ENCODE assay signal across 31 cellular contexts in genomic region chr7:128954150-128954549, GRCh38. TPM values are rescaled to one million over a fixed set of nuclear protein-coding genes. Genes with fewer than 3 reads are reported as not detected.
DNase-seq lines count a peak whose midpoint lies in the region; ATAC-seq and TF ChIP-seq lines count a peak whose summit lies in the region.
"Had no signal": no experiment of that assay in that cellular context is flagged by ENCODE, and none has a peak within 500 bp of the region (broad histone marks: within the 10 kb centered on the region; RNA-seq: fewer than 3 reads in every experiment).

No MANE protein-coding gene starts in this region.

- H3K36me3 Mint-ChIP-seq in activated naive CD4-positive, alpha-beta T cell treated with anti-CD3 and anti-CD28 coated beads, Interleukin-2, amount 50 U/mL, for 24 hours: peaks cover 13% of the 10 kb centered on the region
- peaks cover 99% of the 10 kb centered on the region for H3K36me3 Mint-ChIP-seq in activated T-helper 17 cell treated with anti-CD3 and anti-CD28 coated beads, Interleukin-2, amount 50 U/mL, for 72 hours (ENCODE audit: low read depth)
- peaks cover 62 to 75% of the 10 kb centered on the region in 2 donors for H3K36me3 Mint-ChIP-seq in stimulated activated naive B cell treated with anti-CD40 and anti-IgM and Interleukin-4, amounts not matched to agents 10 μg/mL and 1 μg/mL and 100 μg/mL, for 72 hours

- H3K4me3 ChIP-seq in BE2C (ENCODE audit: low read depth, low read length) (no peak overlapping the region), brain microvascular endothelial cell (ENCODE audit: low read depth, low read length) (no peak overlapping the region)
- H3K4me3 ChIP-seq: adrenal gland, heart left ventricle, psoas muscle, transverse colon had no signal

- no peaks in the 10 kb centered on the region for H3K9me3 ChIP-seq in BE2C
- H3K9me3 ChIP-seq: adrenal gland, heart left ventricle, psoas muscle, transverse colon had no signal

- no peak for DNase-seq in activated naive CD4-positive, alpha-beta T cell (lab: John Stamatoyannopoulos, UW)
- no peak for DNase-seq in stimulated activated naive B cell treated with anti-CD40 and anti-IgM and Interleukin-4, amounts not matched to agents 10 μg/mL and 1 μg/mL and 100 μg/mL, for 72 hours
- DNase-seq in dermis blood vessel endothelial cell (no peak), BE2C (no peak), brain microvascular endothelial cell (no peak)
- DNase-seq: ACHN; activated naive CD4-positive, alpha-beta T cell treated with anti-CD3 and anti-CD28 coated beads for 36 hours; adrenal gland; foreskin melanocyte; heart left ventricle; kidney; midbrain; naive thymus-derived CD4-positive, alpha-beta T cell; NCI-H1092 treated with DMSO at 0.1 percent for 48 hours; NCI-H187 treated with DMSO at 0.1 percent for 48 hours; NCI-H2171; nucleus accumbens; psoas muscle; stimulated activated CD4-positive, alpha-beta T cell treated with anti-CD3 and anti-CD28 coated beads, Interleukin-12 subunit alpha, Interleukin-12 subunit beta, amount 100 ng/mL, for 4 hours; stimulated activated CD4-positive, alpha-beta T cell treated with anti-CD3 and anti-CD28 coated beads, Interleukin-2, amount 100 ng/mL, for 48 hours; T-helper 1 cell; transverse colon had no signal

- no peaks in the 10 kb centered on the region for H3K27me3 ChIP-seq in BE2C
- no peaks in the 10 kb centered on the region for H3K27me3 ChIP-seq in brain microvascular endothelial cell (replicated peaks)
- H3K27me3 ChIP-seq: adrenal gland, heart left ventricle, transverse colon had no signal

- H3K4me3 Mint-ChIP-seq in activated naive CD4-positive, alpha-beta T cell treated with anti-CD3 and anti-CD28 coated beads, Interleukin-2, amount 50 U/mL, for 24 hours: no peak overlapping the region
- no peak overlapping the region for H3K4me3 Mint-ChIP-seq in activated T-helper 17 cell treated with anti-CD3 and anti-CD28 coated beads, Interleukin-2, amount 50 U/mL, for 72 hours
- peak overlapping the region in 1 of 2 donors; percentile 52 for H3K4me3 Mint-ChIP-seq in stimulated activated naive B cell treated with anti-CD40 and anti-IgM and Interleukin-4, amounts not matched to agents 10 μg/mL and 1 μg/mL and 100 μg/mL, for 72 hours
- H3K4me3 Mint-ChIP-seq: activated naive CD4-positive, alpha-beta T cell treated with anti-CD3 and anti-CD28 coated beads for 36 hours; naive thymus-derived CD4-positive, alpha-beta T cell had no signal

- TF ChIP-seq CTCF in BE2C (IDR thresholded peaks at IDR 0.05; ENCODE audit: low read depth, low read length): no peak
- TF ChIP-seq CTCF in brain microvascular endothelial cell (IDR thresholded peaks at IDR 0.05; ENCODE audit: low read depth, low read length, missing control alignments): no peak

- H3K27ac ChIP-seq in brain microvascular endothelial cell: no peak overlapping the region
- H3K27ac ChIP-seq: adrenal gland, heart left ventricle, psoas muscle, transverse colon had no signal

- peak overlapping the region; percentile 41 for H3K27ac Mint-ChIP-seq in activated naive CD4-positive, alpha-beta T cell treated with anti-CD3 and anti-CD28 coated beads, Interleukin-2, amount 50 U/mL, for 24 hours
- H3K27ac Mint-ChIP-seq in activated T-helper 17 cell treated with anti-CD3 and anti-CD28 coated beads, Interleukin-2, amount 50 U/mL, for 72 hours: peak overlapping the region; percentile 59
- peak overlapping the region; percentile 95 for H3K27ac Mint-ChIP-seq in stimulated activated naive B cell treated with anti-CD40 and anti-IgM and Interleukin-4, amounts not matched to agents 10 μg/mL and 1 μg/mL and 100 μg/mL, for 72 hours

- in situ Hi-C loops in brain microvascular endothelial cell (cut with HindIII; ENCODE audit: low pct_ligation_motif_present, low sequenced_read_pairs): no loop called here

- H3K36me3 ChIP-seq in BE2C (peaks cover 44% of the 10 kb centered on the region), brain microvascular endothelial cell (replicated peaks) (peaks cover 39% of the 10 kb centered on the region)

- H3K4me1 ChIP-seq in BE2C: peaks cover 14% of the 10 kb centered on the region
- H3K4me1 ChIP-seq: adrenal gland, psoas muscle, transverse colon had no signal

- no peaks in the 10 kb centered on the region for H3K9me3 Mint-ChIP-seq in activated naive CD4-positive, alpha-beta T cell treated with anti-CD3 and anti-CD28 coated beads, Interleukin-2, amount 50 U/mL, for 24 hours
- no peaks in the 10 kb centered on the region for H3K9me3 Mint-ChIP-seq in activated T-helper 17 cell treated with anti-CD3 and anti-CD28 coated beads, Interleukin-2, amount 50 U/mL, for 72 hours
- H3K9me3 Mint-ChIP-seq in stimulated activated naive B cell treated with anti-CD40 and anti-IgM and Interleukin-4, amounts not matched to agents 10 μg/mL and 1 μg/mL and 100 μg/mL, for 72 hours: no peaks in the 10 kb centered on the region
- H3K9me3 Mint-ChIP-seq: activated naive CD4-positive, alpha-beta T cell treated with anti-CD3 and anti-CD28 coated beads for 36 hours; naive thymus-derived CD4-positive, alpha-beta T cell had no signal

- peaks cover under 1% of the 10 kb centered on the region for H3K4me1 Mint-ChIP-seq in activated naive CD4-positive, alpha-beta T cell treated with anti-CD3 and anti-CD28 coated beads, Interleukin-2, amount 50 U/mL, for 24 hours
- H3K4me1 Mint-ChIP-seq in activated T-helper 17 cell treated with anti-CD3 and anti-CD28 coated beads, Interleukin-2, amount 50 U/mL, for 72 hours: peaks cover 6% of the 10 kb centered on the region
- H3K4me1 Mint-ChIP-seq in stimulated activated naive B cell treated with anti-CD40 and anti-IgM and Interleukin-4, amounts not matched to agents 10 μg/mL and 1 μg/mL and 100 μg/mL, for 72 hours: peaks cover 31 to 67% of the 10 kb centered on the region in 2 donors

- H3K27me3 Mint-ChIP-seq in activated naive CD4-positive, alpha-beta T cell treated with anti-CD3 and anti-CD28 coated beads, Interleukin-2, amount 50 U/mL, for 24 hours: no peaks in the 10 kb centered on the region
- H3K27me3 Mint-ChIP-seq in activated T-helper 17 cell treated with anti-CD3 and anti-CD28 coated beads, Interleukin-2, amount 50 U/mL, for 72 hours: no peaks in the 10 kb centered on the region
- no peaks in the 10 kb centered on the region for H3K27me3 Mint-ChIP-seq in stimulated activated naive B cell treated with anti-CD40 and anti-IgM and Interleukin-4, amounts not matched to agents 10 μg/mL and 1 μg/mL and 100 μg/mL, for 72 hours
- H3K27me3 Mint-ChIP-seq: naive thymus-derived CD4-positive, alpha-beta T cell had no signal

- peak; percentile 19 for ATAC-seq in HG03045 (IDR thresholded peaks at IDR 0.05; ENCODE audit: unreplicated experiment)
- peak; percentile 75 for ATAC-seq in activated T-helper 17 cell treated with anti-CD3 and anti-CD28 coated beads, Interleukin-2, amount 50 U/mL, for 72 hours (replicated peaks)
- ATAC-seq in stimulated activated naive B cell treated with anti-CD40 and anti-IgM and Interleukin-4, amounts not matched to agents 10 μg/mL and 1 μg/mL and 100 μg/mL, for 72 hours (replicated peaks): peak; percentile 33 to 42
- ATAC-seq: activated CD4-positive, CD25-positive, alpha-beta regulatory T cell treated with anti-CD3 and anti-CD28 coated beads, Interleukin-2, amount 50 U/mL, for 24 hours; HCT116; heart left ventricle; naive thymus-derived CD4-positive, alpha-beta T cell; psoas muscle; sciatic nerve had no signal

RNA-seq across cellular contexts. Expression of gene IRF5, which starts 16.4 kb away (rescaled TPM):
- total RNA-seq in activated T-helper 17 cell treated with anti-CD3 and anti-CD28 coated beads, Interleukin-2, amount 50 U/mL, for 72 hours: 10 to 100 TPM; 22.5 to 25.4 TPM
- total RNA-seq in dermis blood vessel endothelial cell: 0.09 and 0.17 TPM in 2 replicates
- 1.1 TPM for polyA plus RNA-seq in BE2C (2012; ENCODE audit: insufficient read depth, insufficient read length, low read depth)

RNA-seq across cellular contexts. Expression of gene KCP, which starts 43.6 kb away (rescaled TPM):
- 1 to 10 TPM in 1 of 2 donors, under 1 TPM in 1; 0.09 to 1.0 TPM for total RNA-seq in activated T-helper 17 cell treated with anti-CD3 and anti-CD28 coated beads, Interleukin-2, amount 50 U/mL, for 72 hours
- 0.17 TPM in 1 of 2 replicates, not detected in the other for total RNA-seq in dermis blood vessel endothelial cell
- 5.7 TPM for polyA plus RNA-seq in BE2C (2012; ENCODE audit: insufficient read depth, insufficient read length, low read depth)
- total RNA-seq: activated naive CD4-positive, alpha-beta T cell treated with anti-CD3 and anti-CD28 coated beads for 36 hours; dermis microvascular lymphatic vessel endothelial cell; NCI-H460 had no signal
- polyA plus RNA-seq: BJ; naive thymus-derived CD4-positive, alpha-beta T cell had no signal

Comparison
In these comparisons a context has a peak if more than half of its experiments do, and no peak if none do; other contexts are left out.
1. H3K27ac Mint-ChIP-seq: peak in every context shown above with its lines; median percentile 95 in stimulated activated naive B cell treated with anti-CD40 and anti-IgM and Interleukin-4, amounts not matched to agents 10 μg/mL and 1 μg/mL and 100 μg/mL, for 72 hours; 59 in activated T-helper 17 cell treated with anti-CD3 and anti-CD28 coated beads, Interleukin-2, amount 50 U/mL, for 72 hours; 41 in activated naive CD4-positive, alpha-beta T cell treated with anti-CD3 and anti-CD28 coated beads, Interleukin-2, amount 50 U/mL, for 24 hours.
2. ATAC-seq: peak in every context shown above with its lines; median percentile 75 in activated T-helper 17 cell treated with anti-CD3 and anti-CD28 coated beads, Interleukin-2, amount 50 U/mL, for 72 hours; 38 in stimulated activated naive B cell treated with anti-CD40 and anti-IgM and Interleukin-4, amounts not matched to agents 10 μg/mL and 1 μg/mL and 100 μg/mL, for 72 hours; 19 in HG03045.
3. RNA of gene IRF5, which starts 16.4 kb away (total RNA-seq): 22.5 to 25.4 TPM in activated T-helper 17 cell treated with anti-CD3 and anti-CD28 coated beads, Interleukin-2, amount 50 U/mL, for 72 hours; 0.09 to 0.17 TPM in dermis blood vessel endothelial cell; every median in the first group is over 10 times any median in the second.